Comparison of ENCODE assay signal across 16 cellular contexts in genomic region chrX:41347186-41347585, GRCh38.
"Had no signal": no experiment of that assay in that cellular context is flagged by ENCODE, and none has a peak within 500 bp of the region (broad histone marks: within the 10 kb centered on the region; RNA-seq: fewer than 3 reads in every experiment).

No MANE protein-coding gene starts in this region.

- H3K9me3 ChIP-seq: mucosa of descending colon, sigmoid colon, stomach, thoracic aorta had no signal

- FAIRE-seq: bronchial epithelial cell, TTC549 had no signal

- ATAC-seq: activated T-helper 17 cell treated with anti-CD3 and anti-CD28 coated beads, Interleukin-2, amount 50 U/mL, for 72 hours; mucosa of descending colon had no signal

- H3K27ac ChIP-seq: sigmoid colon, SK-N-MC, stomach, thoracic aorta had no signal

- H3K27me3 ChIP-seq: sigmoid colon, stomach had no signal

- H3K4me3 Mint-ChIP-seq: activated naive CD4-positive, alpha-beta T cell treated with anti-CD3 and anti-CD28 coated beads, Interleukin-2, amount 50 U/mL, for 24 hours; activated T-helper 17 cell treated with anti-CD3 and anti-CD28 coated beads, Interleukin-2, amount 50 U/mL, for 72 hours; nephron had no signal

- H3K4me3 ChIP-seq: mucosa of descending colon, sigmoid colon, SK-N-MC, stomach, thoracic aorta had no signal

- H3K27me3 Mint-ChIP-seq: activated naive CD4-positive, alpha-beta T cell treated with anti-CD3 and anti-CD28 coated beads, Interleukin-2, amount 50 U/mL, for 24 hours; activated T-helper 17 cell treated with anti-CD3 and anti-CD28 coated beads, Interleukin-2, amount 50 U/mL, for 72 hours had no signal

- H3K27ac Mint-ChIP-seq: activated naive CD4-positive, alpha-beta T cell treated with anti-CD3 and anti-CD28 coated beads, Interleukin-2, amount 50 U/mL, for 24 hours; activated T-helper 17 cell treated with anti-CD3 and anti-CD28 coated beads, Interleukin-2, amount 50 U/mL, for 72 hours had no signal

- H3K4me1 Mint-ChIP-seq: nephron had no signal

- DNase-seq: activated CD4-positive, CD25-positive, alpha-beta regulatory T cell; anterior cingulate cortex; foreskin melanocyte; head of caudate nucleus; mammary epithelial cell; mucosa of descending colon; sigmoid colon; stimulated activated CD4-positive, alpha-beta T cell treated with anti-CD3 and anti-CD28 coated beads, Interleukin-12 subunit alpha, Interleukin-12 subunit beta, amount 100 ng/mL, for 4 hours; stomach had no signal
